ENCODE assay signal across 23 cellular contexts in genomic region chr6:70874181-70874913, GRCh38.
DNase-seq lines count a peak whose midpoint lies in the region; ATAC-seq and FAIRE-seq lines count a peak whose summit lies in the region.
"Had no signal": no experiment of that assay in that cellular context is flagged by ENCODE, and none has a peak within 500 bp of the region (broad histone marks: within the 10 kb centered on the region; RNA-seq: fewer than 3 reads in every experiment).

No MANE protein-coding gene starts in this region.

- H3K9me3 ChIP-seq in BLaER1 treated with 17β-estradiol and CSF1 and Interleukin-3, amounts not matched to agents 10 nM and 100 nM (replicated peaks in 1 of 11): peaks cover 19 to 45% (median 27%) of the 10 kb centered on the region in 11 experiments

- H3K4me3 ChIP-seq in BLaER1 treated with 17β-estradiol and CSF1 and Interleukin-3, amounts not matched to agents 10 nM and 100 nM: no peak overlapping the region
- H3K4me3 ChIP-seq: K562 had no signal

- no peaks in the 10 kb centered on the region for H3K36me3 ChIP-seq in BLaER1 treated with 17β-estradiol and CSF1 and Interleukin-3, amounts not matched to agents 10 nM and 100 nM

- peaks cover 0 to 13% (median 8%) of the 10 kb centered on the region in 10 experiments; a peak in 11 of 20 replicates for H3K4me1 ChIP-seq in BLaER1 treated with 17β-estradiol and CSF1 and Interleukin-3, amounts not matched to agents 10 nM and 100 nM

- DNase-seq in ELF-1 (ENCODE audit: low read depth, low spot score) (peak; percentile 70), NCI-H69 (lab: John Stamatoyannopoulos, UW) (peak; percentile 84), foreskin melanocyte (peak; percentile 25), HTR-8/SVneo (ENCODE audit: insufficient read length, low spot score) (no peak)
- DNase-seq: C1 segment of cervical spinal cord; Calu3; CD8-positive, alpha-beta T cell; DMS153; NCI-H1092; NCI-H1436; NCI-H2029; NCI-H2171 treated with DMSO at 0.1 percent for 48 hours; NCI-H446 treated with DMSO at 0.1 percent for 48 hours; NCI-H526 treated with DMSO at 0.1 percent for 48 hours; T-cell had no signal

- H3K27me3 ChIP-seq in BLaER1 treated with 17β-estradiol and CSF1 and Interleukin-3, amounts not matched to agents 10 nM and 100 nM: no peaks in the 10 kb centered on the region

- no peaks in the 10 kb centered on the region for H4K20me1 ChIP-seq in BLaER1 treated with 17β-estradiol and CSF1 and Interleukin-3, amounts not matched to agents 10 nM and 100 nM

- no peak for FAIRE-seq in HTR-8/SVneo (lab: Jason Lieb, UNC)
- FAIRE-seq: G401.6, GM12892, H54, K562 had no signal

- peak overlapping the region in 6 of 11 experiments; percentile 36 to 57 (median 44); a peak in 12 of 22 replicates for H3K4me2 ChIP-seq in BLaER1 treated with 17β-estradiol and CSF1 and Interleukin-3, amounts not matched to agents 10 nM and 100 nM

- no peak overlapping the region for H3K9ac ChIP-seq in BLaER1 treated with 17β-estradiol and CSF1 and Interleukin-3, amounts not matched to agents 10 nM and 100 nM

- ATAC-seq in GM19467 (IDR thresholded peaks at IDR 0.05; ENCODE audit: unreplicated experiment): no peak
- no peak for ATAC-seq in HG02610 (IDR thresholded peaks at IDR 0.05; ENCODE audit: unreplicated experiment)
- ATAC-seq: CD8-positive, alpha-beta T cell; K562; Panc1; T-cell had no signal

- H3K27ac ChIP-seq in BLaER1 treated with 17β-estradiol and CSF1 and Interleukin-3, amounts not matched to agents 10 nM and 100 nM: no peak overlapping the region
